10 cellular contexts compared by ENCODE assay signal in genomic region chr6:139762587-139763031, GRCh38.
DNase-seq lines count a peak whose midpoint lies in the region; ATAC-seq and TF ChIP-seq lines count a peak whose summit lies in the region.
"Had no signal": no experiment of that assay in that cellular context is flagged by ENCODE, and none has a peak within 500 bp of the region (broad histone marks: within the 10 kb centered on the region; RNA-seq: fewer than 3 reads in every experiment).

No MANE protein-coding gene starts in this region.

- CTCF ChIA-PET in activated CD4-positive, alpha-beta memory T cell treated with anti-CD3 and anti-CD28 coated beads for 36 hours (lab: Charles Lee), result no interaction called here

- TF ChIP-seq CTCF in OCI-LY3 (IDR thresholded peaks at IDR 0.05; ENCODE audit: low read depth, low read length) (no peak), right lobe of liver (IDR thresholded peaks at IDR 0.05) (peak in 1 of 4 donors; percentile 14)

- no peak overlapping the region for H2AFZ ChIP-seq in OCI-LY3 (ENCODE audit: low read depth, low read length)

- no peaks in the 10 kb centered on the region for H3K9me3 ChIP-seq in BLaER1 treated with 17β-estradiol and CSF1 and Interleukin-3, amounts not matched to agents 10 nM and 100 nM (replicated peaks in 1 of 11)
- H3K9me3 ChIP-seq in OCI-LY3 (ENCODE audit: insufficient read depth, low read length) (no peaks in the 10 kb centered on the region), right lobe of liver (no peaks in the 10 kb centered on the region)
- H3K9me3 ChIP-seq: BLaER1 had no signal

- H3K9ac ChIP-seq in BLaER1 treated with 17β-estradiol and CSF1 and Interleukin-3, amounts not matched to agents 10 nM and 100 nM, result no peak overlapping the region
- H3K9ac ChIP-seq in OCI-LY3 (ENCODE audit: low read length), result no peak overlapping the region
- H3K9ac ChIP-seq: BLaER1, KMS-11 had no signal

- TF ChIP-seq POLR2A in right lobe of liver (IDR thresholded peaks at IDR 0.05), result no peak

- H3K4me2 ChIP-seq in BLaER1 treated with 17β-estradiol and CSF1 and Interleukin-3, amounts not matched to agents 10 nM and 100 nM, result peak overlapping the region in 8 of 11 experiments; percentile 6 to 80 (median 15); a peak in 6 of 22 replicates
- H3K4me2 ChIP-seq in OCI-LY3 (ENCODE audit: low read length), result peak overlapping the region; percentile 28; the same call in 1 of the 2 replicates
- H3K4me2 ChIP-seq: BLaER1, KMS-11 had no signal

- 34% methylated on average over 4 of the region's 4 CpGs for WGBS in right lobe of liver (ENCODE audit: insufficient coverage, low coverage, low lambda C conversion rate, missing lambda C conversion rate)

- peaks cover 4% of the 10 kb centered on the region for H3K27me3 Mint-ChIP-seq in activated CD4-positive, alpha-beta memory T cell treated with anti-CD3 and anti-CD28 coated beads for 36 hours

- POLR2A ChIA-PET in activated CD4-positive, alpha-beta memory T cell treated with anti-CD3 and anti-CD28 coated beads for 36 hours (lab: Charles Lee), result no interaction called here

- H3K27ac Mint-ChIP-seq in activated CD4-positive, alpha-beta memory T cell treated with anti-CD3 and anti-CD28 coated beads for 36 hours, result no peak overlapping the region

- DNase-seq in right lobe of liver (no peak), NCI-H510A treated with DMSO at 0.1 percent for 48 hours (lab: John Stamatoyannopoulos, UW) (no peak), HuH-7.5 (ENCODE audit: low spot score) (no peak)
- no peak for DNase-seq in activated CD4-positive, alpha-beta memory T cell treated with anti-CD3 and anti-CD28 coated beads for 36 hours

- peak overlapping the region in 3 of 11 experiments; percentile 81 to 83 (median 82); a peak in 5 of 22 replicates for H3K27ac ChIP-seq in BLaER1 treated with 17β-estradiol and CSF1 and Interleukin-3, amounts not matched to agents 10 nM and 100 nM
- no peak overlapping the region for H3K27ac ChIP-seq in OCI-LY3 (ENCODE audit: low read length)
- no peak overlapping the region for H3K27ac ChIP-seq in right lobe of liver
- H3K27ac ChIP-seq: BLaER1, KMS-11 had no signal

- H3K4me1 Mint-ChIP-seq in activated CD4-positive, alpha-beta memory T cell treated with anti-CD3 and anti-CD28 coated beads for 36 hours (ENCODE audit: low read depth), result peaks cover 17% of the 10 kb centered on the region

- peaks cover 13 to 48% (median 25%) of the 10 kb centered on the region in 10 experiments for H3K4me1 ChIP-seq in BLaER1 treated with 17β-estradiol and CSF1 and Interleukin-3, amounts not matched to agents 10 nM and 100 nM
- H3K4me1 ChIP-seq in OCI-LY3 (ENCODE audit: low read length) (peaks cover 26% of the 10 kb centered on the region), right lobe of liver (peaks cover 0 to 8% (median 2%) of the 10 kb centered on the region in 4 donors)

- intact Hi-C loops in right lobe of liver (cut with DNase I), result no loop called here
- intact Hi-C loops in activated CD4-positive, alpha-beta memory T cell treated with anti-CD3 and anti-CD28 coated beads for 36 hours (cut with micrococcal nuclease), result loop anchor here (5.0 kb wide), 1 partner anchor 390 kb away; the partner anchor contains the start of gene CITED2

- H3K27me3 ChIP-seq in BLaER1 treated with 17β-estradiol and CSF1 and Interleukin-3, amounts not matched to agents 10 nM and 100 nM, result no peaks in the 10 kb centered on the region
- H3K27me3 ChIP-seq in OCI-LY3 (ENCODE audit: low read depth, low read length) (no peaks in the 10 kb centered on the region), right lobe of liver (no peaks in the 10 kb centered on the region)
- H3K27me3 ChIP-seq: BLaER1 had no signal

- no peaks in the 10 kb centered on the region for H3K36me3 ChIP-seq in BLaER1 treated with 17β-estradiol and CSF1 and Interleukin-3, amounts not matched to agents 10 nM and 100 nM
- H3K36me3 ChIP-seq in OCI-LY3 (replicated peaks; ENCODE audit: low read depth, low read length) (no peaks in the 10 kb centered on the region), right lobe of liver (no peaks in the 10 kb centered on the region)
- H3K36me3 ChIP-seq: BLaER1 had no signal

- H4K20me1 ChIP-seq in BLaER1 treated with 17β-estradiol and CSF1 and Interleukin-3, amounts not matched to agents 10 nM and 100 nM, result no peaks in the 10 kb centered on the region
- H4K20me1 ChIP-seq in OCI-LY3 (ENCODE audit: insufficient read depth, low read length), result no peaks in the 10 kb centered on the region
- H4K20me1 ChIP-seq: BLaER1 had no signal

- H3K9me3 Mint-ChIP-seq in activated CD4-positive, alpha-beta memory T cell treated with anti-CD3 and anti-CD28 coated beads for 36 hours, result no peaks in the 10 kb centered on the region

- peak; percentile 34 for ATAC-seq in HG02678 (IDR thresholded peaks at IDR 0.05; ENCODE audit: unreplicated experiment)
- ATAC-seq in right lobe of liver, result peak; percentile 55 to 65 (median 60)
- ATAC-seq in GM21423 (IDR thresholded peaks at IDR 0.05; ENCODE audit: unreplicated experiment), result no peak

- no peaks in the 10 kb centered on the region for H3K36me3 Mint-ChIP-seq in activated CD4-positive, alpha-beta memory T cell treated with anti-CD3 and anti-CD28 coated beads for 36 hours

- H3K4me3 Mint-ChIP-seq in activated CD4-positive, alpha-beta memory T cell treated with anti-CD3 and anti-CD28 coated beads for 36 hours, result no peak overlapping the region

- H3K79me2 ChIP-seq in OCI-LY3 (ENCODE audit: low read length), result no peaks in the 10 kb centered on the region

- H3K4me3 ChIP-seq in BLaER1 treated with 17β-estradiol and CSF1 and Interleukin-3, amounts not matched to agents 10 nM and 100 nM, result no peak overlapping the region
- no peak overlapping the region for H3K4me3 ChIP-seq in OCI-LY3 (ENCODE audit: low read length)
- no peak overlapping the region for H3K4me3 ChIP-seq in right lobe of liver
- H3K4me3 ChIP-seq: BLaER1 had no signal
